In genomic region chr15:81107889-81108288, GRCh38 we compare ENCODE assay signal across 1 cellular context.
TF ChIP-seq lines count a peak whose summit lies in the region.

No MANE protein-coding gene starts in this region.

TF ChIP-seq in K562, 482 proteins besides CTCF, POLR2A, EP300 and RAD21 (continued from another document and continues in another):
- 0 out of 2 replicates have a peak, but pooled peaks have one; percentile 10 for TF ChIP-seq JUND (IDR thresholded peaks at IDR 0.05; ENCODE audit: borderline replicate concordance, low read depth, low read length)
- TF ChIP-seq JUND (tag; IDR thresholded peaks at IDR 0.05; ENCODE audit: borderline replicate concordance, low read depth, low read length) = peak; percentile 31; the same call in 1 of the 3 replicates
- peak; percentile 35; the same call in 1 of the 2 replicates for TF ChIP-seq CHAMP1 (IDR thresholded peaks at IDR 0.05)
- TF ChIP-seq ARNT (IDR thresholded peaks at IDR 0.05) = peak; percentile 21 to 38; a peak in 1 of 4 replicates
- TF ChIP-seq, protein P1, sequence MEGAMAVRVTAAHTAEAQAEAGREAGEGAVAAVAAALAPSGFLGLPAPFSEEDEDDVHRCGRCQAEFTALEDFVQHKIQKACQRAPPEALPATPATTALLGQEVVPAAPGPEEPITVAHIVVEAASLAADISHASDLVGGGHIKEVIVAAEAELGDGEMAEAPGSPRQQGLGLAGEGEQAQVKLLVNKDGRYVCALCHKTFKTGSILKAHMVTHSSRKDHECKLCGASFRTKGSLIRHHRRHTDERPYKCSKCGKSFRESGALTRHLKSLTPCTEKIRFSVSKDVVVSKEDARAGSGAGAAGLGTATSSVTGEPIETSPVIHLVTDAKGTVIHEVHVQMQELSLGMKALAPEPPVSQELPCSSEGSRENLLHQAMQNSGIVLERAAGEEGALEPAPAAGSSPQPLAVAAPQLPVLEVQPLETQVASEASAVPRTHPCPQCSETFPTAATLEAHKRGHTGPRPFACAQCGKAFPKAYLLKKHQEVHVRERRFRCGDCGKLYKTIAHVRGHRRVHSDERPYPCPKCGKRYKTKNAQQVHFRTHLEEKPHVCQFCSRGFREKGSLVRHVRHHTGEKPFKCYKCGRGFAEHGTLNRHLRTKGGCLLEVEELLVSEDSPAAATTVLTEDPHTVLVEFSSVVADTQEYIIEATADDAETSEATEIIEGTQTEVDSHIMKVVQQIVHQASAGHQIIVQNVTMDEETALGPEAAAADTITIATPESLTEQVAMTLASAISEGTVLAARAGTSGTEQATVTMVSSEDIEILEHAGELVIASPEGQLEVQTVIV (CRISPR knock-in tag; IDR thresholded peaks at IDR 0.05; ENCODE audit: borderline replicate concordance) = no peak
- TF ChIP-seq ARID1B (IDR thresholded peaks at IDR 0.05) = peak; percentile 86
- TF ChIP-seq, protein P2, sequence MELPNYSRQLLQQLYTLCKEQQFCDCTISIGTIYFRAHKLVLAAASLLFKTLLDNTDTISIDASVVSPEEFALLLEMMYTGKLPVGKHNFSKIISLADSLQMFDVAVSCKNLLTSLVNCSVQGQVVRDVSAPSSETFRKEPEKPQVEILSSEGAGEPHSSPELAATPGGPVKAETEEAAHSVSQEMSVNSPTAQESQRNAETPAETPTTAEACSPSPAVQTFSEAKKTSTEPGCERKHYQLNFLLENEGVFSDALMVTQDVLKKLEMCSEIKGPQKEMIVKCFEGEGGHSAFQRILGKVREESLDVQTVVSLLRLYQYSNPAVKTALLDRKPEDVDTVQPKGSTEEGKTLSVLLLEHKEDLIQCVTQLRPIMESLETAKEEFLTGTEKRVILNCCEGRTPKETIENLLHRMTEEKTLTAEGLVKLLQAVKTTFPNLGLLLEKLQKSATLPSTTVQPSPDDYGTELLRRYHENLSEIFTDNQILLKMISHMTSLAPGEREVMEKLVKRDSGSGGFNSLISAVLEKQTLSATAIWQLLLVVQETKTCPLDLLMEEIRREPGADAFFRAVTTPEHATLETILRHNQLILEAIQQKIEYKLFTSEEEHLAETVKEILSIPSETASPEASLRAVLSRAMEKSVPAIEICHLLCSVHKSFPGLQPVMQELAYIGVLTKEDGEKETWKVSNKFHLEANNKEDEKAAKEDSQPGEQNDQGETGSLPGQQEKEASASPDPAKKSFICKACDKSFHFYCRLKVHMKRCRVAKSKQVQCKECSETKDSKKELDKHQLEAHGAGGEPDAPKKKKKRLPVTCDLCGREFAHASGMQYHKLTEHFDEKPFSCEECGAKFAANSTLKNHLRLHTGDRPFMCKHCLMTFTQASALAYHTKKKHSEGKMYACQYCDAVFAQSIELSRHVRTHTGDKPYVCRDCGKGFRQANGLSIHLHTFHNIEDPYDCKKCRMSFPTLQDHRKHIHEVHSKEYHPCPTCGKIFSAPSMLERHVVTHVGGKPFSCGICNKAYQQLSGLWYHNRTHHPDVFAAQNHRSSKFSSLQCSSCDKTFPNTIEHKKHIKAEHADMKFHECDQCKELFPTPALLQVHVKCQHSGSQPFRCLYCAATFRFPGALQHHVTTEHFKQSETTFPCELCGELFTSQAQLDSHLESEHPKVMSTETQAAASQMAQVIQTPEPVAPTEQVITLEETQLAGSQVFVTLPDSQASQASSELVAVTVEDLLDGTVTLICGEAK (IDR thresholded peaks at IDR 0.05) = peak; percentile 43; the same call in 1 of the 2 replicates
- TF ChIP-seq, protein P2 (CRISPR knock-in tag; IDR thresholded peaks at IDR 0.05) = no peak
- peak; percentile 33 for TF ChIP-seq TAF9B (IDR thresholded peaks at IDR 0.05; ENCODE audit: partially characterized antibody)
- TF ChIP-seq TFAM (CRISPR knock-in tag; conservative IDR thresholded peaks at IDR 0.05) = no peak
- peak; percentile 87 for TF ChIP-seq DPF2 (IDR thresholded peaks at IDR 0.05)
- peak; percentile 38; the same call in 1 of the 2 replicates for TF ChIP-seq ATF7 (IDR thresholded peaks at IDR 0.05)
- TF ChIP-seq C11orf30 (IDR thresholded peaks at IDR 0.05; ENCODE audit: low read depth) = peak; percentile 46
- no peak for TF ChIP-seq ELK1 (CRISPR knock-in tag; IDR thresholded peaks at IDR 0.05)
- peak; percentile 51 for TF ChIP-seq LEF1 (IDR thresholded peaks at IDR 0.05)
- no peak for TF ChIP-seq MTA1 (IDR thresholded peaks at IDR 0.05; ENCODE audit: borderline replicate concordance)
- TF ChIP-seq ETV1 (tag; conservative IDR thresholded peaks at IDR 0.05; ENCODE audit: low read depth) = peak; percentile 49; the same call in 1 of the 2 replicates
- peak; percentile 69 for TF ChIP-seq CBFA2T2 (conservative IDR thresholded peaks at IDR 0.05)
- TF ChIP-seq SMARCA4 (IDR thresholded peaks at IDR 0.05) = peak; percentile 81
- TF ChIP-seq HDAC1 (IDR thresholded peaks at IDR 0.05) = peak in 1 of 2 experiments; percentile 65; a peak in 2 of 4 replicates
- peak; percentile 91 for TF ChIP-seq SPI1 (IDR thresholded peaks at IDR 0.05; ENCODE audit: borderline replicate concordance, low read depth, low read length)
- TF ChIP-seq MTA2 (IDR thresholded peaks at IDR 0.05; ENCODE audit: low read depth) = 0 out of 2 replicates have a peak, but pooled peaks have one; percentile 49
- TF ChIP-seq FOXK2 (conservative IDR thresholded peaks at IDR 0.05 in 1 of 2, IDR thresholded peaks at IDR 0.05 in 1 of 2; ENCODE audit: low read depth in 2 of 2) = 0 out of 4 replicates have a peak, but pooled peaks of 1 of the 2 experiments have one; percentile 56
- peak in 1 of 2 experiments; percentile 69; a peak in 1 of 4 replicates for TF ChIP-seq RCOR1 (IDR thresholded peaks at IDR 0.05; ENCODE audit: borderline replicate concordance in 1 of 2, low read depth in 2 of 2, low read length in 2 of 2)
- TF ChIP-seq CBFA2T3 (IDR thresholded peaks at IDR 0.05) = peak; percentile 85
- peak; percentile 33 to 35; a peak in 2 of 4 replicates for TF ChIP-seq TRIM24 (IDR thresholded peaks at IDR 0.05)
- peak; percentile 58 for TF ChIP-seq TCF3 (CRISPR knock-in tag; IDR thresholded peaks at IDR 0.05)
- peak; percentile 78 for TF ChIP-seq SMARCE1 (IDR thresholded peaks at IDR 0.05)
- TF ChIP-seq MTF1 (CRISPR knock-in tag; IDR thresholded peaks at IDR 0.05; ENCODE audit: borderline replicate concordance) = no peak
- TF ChIP-seq ZNF384 (IDR thresholded peaks at IDR 0.05; ENCODE audit: low read depth, low read length) = 0 out of 2 replicates have a peak, but pooled peaks have one; percentile 7
- TF ChIP-seq, protein P3, sequence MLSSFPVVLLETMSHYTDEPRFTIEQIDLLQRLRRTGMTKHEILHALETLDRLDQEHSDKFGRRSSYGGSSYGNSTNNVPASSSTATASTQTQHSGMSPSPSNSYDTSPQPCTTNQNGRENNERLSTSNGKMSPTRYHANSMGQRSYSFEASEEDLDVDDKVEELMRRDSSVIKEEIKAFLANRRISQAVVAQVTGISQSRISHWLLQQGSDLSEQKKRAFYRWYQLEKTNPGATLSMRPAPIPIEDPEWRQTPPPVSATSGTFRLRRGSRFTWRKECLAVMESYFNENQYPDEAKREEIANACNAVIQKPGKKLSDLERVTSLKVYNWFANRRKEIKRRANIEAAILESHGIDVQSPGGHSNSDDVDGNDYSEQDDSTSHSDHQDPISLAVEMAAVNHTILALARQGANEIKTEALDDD (IDR thresholded peaks at IDR 0.05) = 0 out of 2 replicates have a peak, but pooled peaks have one; percentile 28
- TF ChIP-seq NBN (IDR thresholded peaks at IDR 0.05; ENCODE audit: low read depth) = 0 out of 2 replicates have a peak, but pooled peaks have one; percentile 65
- 0 out of 2 replicates have a peak, but pooled peaks have one; percentile 18 for TF ChIP-seq GABPA (tag; conservative IDR thresholded peaks at IDR 0.05; ENCODE audit: low read depth)
- 0 out of 2 replicates have a peak, but pooled peaks have one; percentile 37 for TF ChIP-seq SMAD4 (CRISPR knock-in tag; conservative IDR thresholded peaks at IDR 0.05)
- 0 out of 2 replicates have a peak, but pooled peaks have one; percentile 45 for TF ChIP-seq SMARCC2 (IDR thresholded peaks at IDR 0.05; ENCODE audit: low read depth)
- TF ChIP-seq NFRKB (IDR thresholded peaks at IDR 0.05; ENCODE audit: low read depth) = 0 out of 2 replicates have a peak, but pooled peaks have one; percentile 47
- TF ChIP-seq, protein P4, sequence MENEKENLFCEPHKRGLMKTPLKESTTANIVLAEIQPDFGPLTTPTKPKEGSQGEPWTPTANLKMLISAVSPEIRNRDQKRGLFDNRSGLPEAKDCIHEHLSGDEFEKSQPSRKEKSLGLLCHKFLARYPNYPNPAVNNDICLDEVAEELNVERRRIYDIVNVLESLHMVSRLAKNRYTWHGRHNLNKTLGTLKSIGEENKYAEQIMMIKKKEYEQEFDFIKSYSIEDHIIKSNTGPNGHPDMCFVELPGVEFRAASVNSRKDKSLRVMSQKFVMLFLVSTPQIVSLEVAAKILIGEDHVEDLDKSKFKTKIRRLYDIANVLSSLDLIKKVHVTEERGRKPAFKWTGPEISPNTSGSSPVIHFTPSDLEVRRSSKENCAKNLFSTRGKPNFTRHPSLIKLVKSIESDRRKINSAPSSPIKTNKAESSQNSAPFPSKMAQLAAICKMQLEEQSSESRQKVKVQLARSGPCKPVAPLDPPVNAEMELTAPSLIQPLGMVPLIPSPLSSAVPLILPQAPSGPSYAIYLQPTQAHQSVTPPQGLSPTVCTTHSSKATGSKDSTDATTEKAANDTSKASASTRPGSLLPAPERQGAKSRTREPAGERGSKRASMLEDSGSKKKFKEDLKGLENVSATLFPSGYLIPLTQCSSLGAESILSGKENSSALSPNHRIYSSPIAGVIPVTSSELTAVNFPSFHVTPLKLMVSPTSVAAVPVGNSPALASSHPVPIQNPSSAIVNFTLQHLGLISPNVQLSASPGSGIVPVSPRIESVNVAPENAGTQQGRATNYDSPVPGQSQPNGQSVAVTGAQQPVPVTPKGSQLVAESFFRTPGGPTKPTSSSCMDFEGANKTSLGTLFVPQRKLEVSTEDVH (IDR thresholded peaks at IDR 0.05; ENCODE audit: low read depth, partially characterized antibody) = peak; percentile 40
- TF ChIP-seq RBM25 (IDR thresholded peaks at IDR 0.05; ENCODE audit: low read depth, low read length, severe bottlenecking) = no peak
- TF ChIP-seq BRD9 (IDR thresholded peaks at IDR 0.05; ENCODE audit: low read depth, partially characterized antibody) = peak; percentile 21
- TF ChIP-seq SOX6 (IDR thresholded peaks at IDR 0.05) = peak; percentile 54; the same call in 1 of the 2 replicates
- peak; percentile 48; the same call in 1 of the 2 replicates for TF ChIP-seq TAL1 (IDR thresholded peaks at IDR 0.05)
- TF ChIP-seq ZNF316 (IDR thresholded peaks at IDR 0.05) = peak; percentile 69
- peak; percentile 58 for TF ChIP-seq ELF1 (tag; IDR thresholded peaks at IDR 0.05)
- TF ChIP-seq KDM1A (IDR thresholded peaks at IDR 0.05) = 0 out of 4 replicates have a peak, but pooled peaks of 1 of the 2 experiments have one; percentile 16
- no peak for TF ChIP-seq RFX7 (CRISPR knock-in tag; IDR thresholded peaks at IDR 0.05)
